In genomic region chr10:5219262-5219661, GRCh38 we compare ENCODE assay signal across 1 cellular context.
TF ChIP-seq lines count a peak whose summit lies in the region.

No MANE protein-coding gene starts in this region.

TF ChIP-seq in HepG2, 621 proteins besides CTCF, POLR2A, EP300 and RAD21 (continued from another document and continues in another):
- TF ChIP-seq RFX5 (IDR thresholded peaks at IDR 0.05; ENCODE audit: low read depth, low read length) (no peak), ZC3H13 (CRISPR knock-in tag; IDR thresholded peaks at IDR 0.05) (no peak), ZNF710 (CRISPR knock-in tag; IDR thresholded peaks at IDR 0.05; ENCODE audit: borderline replicate concordance) (peak; percentile 52; the same call in 1 of the 2 replicates), NCOA2 (CRISPR knock-in tag; IDR thresholded peaks at IDR 0.05) (peak; percentile 90), ZNF609 (CRISPR knock-in tag; IDR thresholded peaks at IDR 0.05; ENCODE audit: borderline replicate concordance) (0 out of 2 replicates have a peak, but pooled peaks have one; percentile 15), ZNF557 (CRISPR knock-in tag; IDR thresholded peaks at IDR 0.05) (no peak), HOMEZ (CRISPR knock-in tag; IDR thresholded peaks at IDR 0.05; ENCODE audit: low read depth) (peak; percentile 97), ZBTB20 (CRISPR knock-in tag; IDR thresholded peaks at IDR 0.05; ENCODE audit: borderline replicate concordance, low read depth) (no peak), NR2F1 (CRISPR knock-in tag; IDR thresholded peaks at IDR 0.05) (peak; percentile 80 to 90), ZNF597 (CRISPR knock-in tag; IDR thresholded peaks at IDR 0.05) (no peak), GTF2F1 (IDR thresholded peaks at IDR 0.05; ENCODE audit: low read length) (no peak), ZNF143 (CRISPR knock-in tag; IDR thresholded peaks at IDR 0.05) (no peak), FOXP1 (IDR thresholded peaks at IDR 0.05) (no peak), FOXP1 (CRISPR knock-in tag; IDR thresholded peaks at IDR 0.05) (peak; percentile 14; the same call in 1 of the 2 replicates), NFE2L2 (IDR thresholded peaks at IDR 0.05; ENCODE audit: low read length) (0 out of 2 replicates have a peak, but pooled peaks have one; percentile 5), ZFY (CRISPR knock-in tag; IDR thresholded peaks at IDR 0.05) (0 out of 2 replicates have a peak, but pooled peaks have one; percentile 15), ZNF207 (IDR thresholded peaks at IDR 0.05; ENCODE audit: borderline replicate concordance) (no peak), ARNT (IDR thresholded peaks at IDR 0.05) (no peak), ZMYM4 (CRISPR knock-in tag; IDR thresholded peaks at IDR 0.05) (peak; percentile 95), NR2F6 (IDR thresholded peaks at IDR 0.05) (peak; percentile 93), NR2F6 (CRISPR knock-in tag; IDR thresholded peaks at IDR 0.05) (peak; percentile 95), ZNF317 (CRISPR knock-in tag; IDR thresholded peaks at IDR 0.05) (0 out of 2 replicates have a peak, but pooled peaks have one; percentile 25), ZNF281 (CRISPR knock-in tag; IDR thresholded peaks at IDR 0.05; ENCODE audit: borderline replicate concordance) (peak; percentile 18; the same call in 1 of the 2 replicates), AHDC1 (CRISPR knock-in tag; IDR thresholded peaks at IDR 0.05; ENCODE audit: borderline replicate concordance) (peak; percentile 51; the same call in 1 of the 2 replicates), RXRB (CRISPR knock-in tag; IDR thresholded peaks at IDR 0.05; ENCODE audit: borderline replicate concordance) (peak; percentile 64), BCL6 (CRISPR knock-in tag; IDR thresholded peaks at IDR 0.05) (peak; percentile 61; the same call in 1 of the 2 replicates), HOXA3 (CRISPR knock-in tag; IDR thresholded peaks at IDR 0.05) (0 out of 2 replicates have a peak, but pooled peaks have one; percentile 30), GMEB2 (CRISPR knock-in tag; IDR thresholded peaks at IDR 0.05; ENCODE audit: low read depth) (no peak), STAG1 (CRISPR knock-in tag; IDR thresholded peaks at IDR 0.05) (peak; percentile 25), MYPOP (CRISPR knock-in tag; IDR thresholded peaks at IDR 0.05) (no peak)
